Comparison of ENCODE assay signal across 11 cellular contexts in genomic region chr17:50161911-50162288, GRCh38. TPM values are rescaled to one million over a fixed set of nuclear protein-coding genes. Genes with fewer than 3 reads are reported as not detected.
DNase-seq lines count a peak whose midpoint lies in the region; ATAC-seq lines count a peak whose summit lies in the region.
"Had no signal": no experiment of that assay in that cellular context is flagged by ENCODE, and none has a peak within 500 bp of the region (broad histone marks: within the 10 kb centered on the region; RNA-seq: fewer than 3 reads in every experiment).

No MANE protein-coding gene starts in this region.

- peaks cover 9% of the 10 kb centered on the region for H3K27me3 ChIP-seq in iPS-18a (ENCODE audit: control insufficient read depth, insufficient read depth, low read length)
- H3K27me3 ChIP-seq: suprapubic skin had no signal

- peaks cover 9% of the 10 kb centered on the region for H3K4me1 ChIP-seq in iPS-18a (ENCODE audit: control insufficient read depth, low read depth, low read length)

- H3K9me3 Mint-ChIP-seq in T-helper 2 cell treated with Interferon-gamma antibody and Interleukin-4, amounts not matched to agents 5 μg/mL and 100 μg/mL, for 36 hours: peaks cover 5% of the 10 kb centered on the region
- no peaks in the 10 kb centered on the region for H3K9me3 Mint-ChIP-seq in activated CD8-positive, alpha-beta T cell treated with anti-CD3 and anti-CD28 coated beads, Interleukin-2, amount 10 ng/mL, durations not matched to agents 7 days and 5 days (ENCODE audit: insufficient read depth)
- H3K9me3 Mint-ChIP-seq in stimulated activated memory B cell treated with anti-CD40 and anti-IgM and Interleukin-4, amounts not matched to agents 10 μg/mL and 1 μg/mL and 100 μg/mL, for 72 hours: no peaks in the 10 kb centered on the region

- H3K27ac ChIP-seq in iPS-18a (ENCODE audit: low read length): no peak overlapping the region
- H3K27ac ChIP-seq: suprapubic skin had no signal

- H3K27ac Mint-ChIP-seq in T-helper 2 cell treated with Interferon-gamma antibody and Interleukin-4, amounts not matched to agents 5 μg/mL and 100 μg/mL, for 36 hours: peak overlapping the region; percentile 96
- peak overlapping the region; percentile 88 for H3K27ac Mint-ChIP-seq in activated CD8-positive, alpha-beta T cell treated with anti-CD3 and anti-CD28 coated beads, Interleukin-2, amount 10 ng/mL, durations not matched to agents 7 days and 5 days
- H3K27ac Mint-ChIP-seq in stimulated activated memory B cell treated with anti-CD40 and anti-IgM and Interleukin-4, amounts not matched to agents 10 μg/mL and 1 μg/mL and 100 μg/mL, for 72 hours: peak overlapping the region; percentile 66

- peaks cover 38% of the 10 kb centered on the region for H3K4me1 Mint-ChIP-seq in T-helper 2 cell treated with Interferon-gamma antibody and Interleukin-4, amounts not matched to agents 5 μg/mL and 100 μg/mL, for 36 hours (ENCODE audit: low read depth)
- H3K4me1 Mint-ChIP-seq in activated CD8-positive, alpha-beta T cell treated with anti-CD3 and anti-CD28 coated beads, Interleukin-2, amount 10 ng/mL, durations not matched to agents 7 days and 5 days (ENCODE audit: low read depth): peaks cover 49% of the 10 kb centered on the region
- H3K4me1 Mint-ChIP-seq in stimulated activated memory B cell treated with anti-CD40 and anti-IgM and Interleukin-4, amounts not matched to agents 10 μg/mL and 1 μg/mL and 100 μg/mL, for 72 hours: peaks cover 44% of the 10 kb centered on the region

- POLR2A ChIA-PET in activated CD8-positive, alpha-beta T cell treated with anti-CD3 and anti-CD28 coated beads, Interleukin-2, amount 10 ng/mL, durations not matched to agents 7 days and 5 days (lab: Charles Lee): interaction anchor here (0.9 to 2.8 kb wide), 6 partner anchors 11 to 211 kb away, joined by 3 to 43 read pairs (median 5); partner anchors contain the start of genes EME1, MRPL27 and PPP1R9B

- H3K36me3 Mint-ChIP-seq in T-helper 2 cell treated with Interferon-gamma antibody and Interleukin-4, amounts not matched to agents 5 μg/mL and 100 μg/mL, for 36 hours (ENCODE audit: low read depth): peaks cover 1% of the 10 kb centered on the region
- no peaks in the 10 kb centered on the region for H3K36me3 Mint-ChIP-seq in activated CD8-positive, alpha-beta T cell treated with anti-CD3 and anti-CD28 coated beads, Interleukin-2, amount 10 ng/mL, durations not matched to agents 7 days and 5 days (ENCODE audit: low read depth)
- H3K36me3 Mint-ChIP-seq in stimulated activated memory B cell treated with anti-CD40 and anti-IgM and Interleukin-4, amounts not matched to agents 10 μg/mL and 1 μg/mL and 100 μg/mL, for 72 hours: no peaks in the 10 kb centered on the region

- H3K9me3 ChIP-seq in iPS-18a (ENCODE audit: control insufficient read depth, low read depth, low read length): no peaks in the 10 kb centered on the region
- H3K9me3 ChIP-seq: suprapubic skin had no signal

- ATAC-seq in activated CD8-positive, alpha-beta T cell treated with anti-CD3 and anti-CD28 coated beads, Interleukin-2, amount 10 ng/mL, durations not matched to agents 7 days and 5 days: no peak
- ATAC-seq in stimulated activated memory B cell treated with anti-CD40 and anti-IgM and Interleukin-4, amounts not matched to agents 10 μg/mL and 1 μg/mL and 100 μg/mL, for 72 hours: no peak

- peak overlapping the region; percentile 75 for H3K4me3 Mint-ChIP-seq in T-helper 2 cell treated with Interferon-gamma antibody and Interleukin-4, amounts not matched to agents 5 μg/mL and 100 μg/mL, for 36 hours
- peak overlapping the region; percentile 75 for H3K4me3 Mint-ChIP-seq in activated CD8-positive, alpha-beta T cell treated with anti-CD3 and anti-CD28 coated beads, Interleukin-2, amount 10 ng/mL, durations not matched to agents 7 days and 5 days
- peak overlapping the region; percentile 62 for H3K4me3 Mint-ChIP-seq in stimulated activated memory B cell treated with anti-CD40 and anti-IgM and Interleukin-4, amounts not matched to agents 10 μg/mL and 1 μg/mL and 100 μg/mL, for 72 hours

- DNase-seq in T-helper 2 cell treated with Interferon-gamma antibody and Interleukin-4, amounts not matched to agents 5 μg/mL and 100 μg/mL, for 36 hours (ENCODE audit: low spot score): no peak
- no peak for DNase-seq in T-helper 2 cell
- DNase-seq in activated CD8-positive, alpha-beta T cell treated with anti-CD3 and anti-CD28 coated beads, Interleukin-2, amount 10 ng/mL, durations not matched to agents 7 days and 5 days: no peak
- no peak for DNase-seq in DMS53 (lab: John Stamatoyannopoulos, UW)
- no peak for DNase-seq in inferior parietal cortex (ENCODE audit: extremely low spot score)
- no peak for DNase-seq in DMS153 (lab: John Stamatoyannopoulos, UW)
- DNase-seq: cortex of kidney had no signal

- CTCF ChIA-PET in activated CD8-positive, alpha-beta T cell treated with anti-CD3 and anti-CD28 coated beads, Interleukin-2, amount 10 ng/mL, durations not matched to agents 7 days and 5 days (lab: Charles Lee): interaction anchor here (0.6 to 2.8 kb wide), 28 partner anchors 8 to 235 kb away, joined by 3 to 118 read pairs (median 6); partner anchors contain the start of genes COL1A1, LRRC59, PPP1R9B and TMEM92

- peak overlapping the region; percentile 8 for H3K9ac ChIP-seq in iPS-18a (ENCODE audit: low read length)

- no peaks in the 10 kb centered on the region for H3K36me3 ChIP-seq in iPS-18a (ENCODE audit: control insufficient read depth, low read depth, low read length)
- H3K36me3 ChIP-seq: suprapubic skin had no signal

- H3K27me3 Mint-ChIP-seq in T-helper 2 cell treated with Interferon-gamma antibody and Interleukin-4, amounts not matched to agents 5 μg/mL and 100 μg/mL, for 36 hours (ENCODE audit: low read depth): peaks cover 9% of the 10 kb centered on the region
- peaks cover 7% of the 10 kb centered on the region for H3K27me3 Mint-ChIP-seq in activated CD8-positive, alpha-beta T cell treated with anti-CD3 and anti-CD28 coated beads, Interleukin-2, amount 10 ng/mL, durations not matched to agents 7 days and 5 days (ENCODE audit: low read depth)
- no peaks in the 10 kb centered on the region for H3K27me3 Mint-ChIP-seq in stimulated activated memory B cell treated with anti-CD40 and anti-IgM and Interleukin-4, amounts not matched to agents 10 μg/mL and 1 μg/mL and 100 μg/mL, for 72 hours

- H3K4me3 ChIP-seq in iPS-18a (ENCODE audit: low read length): peak overlapping the region; percentile 72

RNA-seq across cellular contexts. Expression of gene SGCA, which starts 3.9 kb away (rescaled TPM):
- total RNA-seq in activated CD8-positive, alpha-beta T cell treated with anti-CD3 and anti-CD28 coated beads, Interleukin-2, amount 10 ng/mL, durations not matched to agents 7 days and 5 days: not detected
- total RNA-seq: HT1080 had no signal

RNA-seq across cellular contexts. Expression of gene PPP1R9B, which starts 11.4 kb away (rescaled TPM):
- total RNA-seq in activated CD8-positive, alpha-beta T cell treated with anti-CD3 and anti-CD28 coated beads, Interleukin-2, amount 10 ng/mL, durations not matched to agents 7 days and 5 days: 100 to 1,000 TPM; 113 to 115 TPM

RNA-seq across cellular contexts. Expression of gene SAMD14, which starts 31.9 kb away (rescaled TPM):
- total RNA-seq in activated CD8-positive, alpha-beta T cell treated with anti-CD3 and anti-CD28 coated beads, Interleukin-2, amount 10 ng/mL, durations not matched to agents 7 days and 5 days: under 1 TPM; 0.50 to 0.55 TPM
- total RNA-seq: HT1080 had no signal

RNA-seq across cellular contexts. Expression of gene COL1A1, which starts 39.5 kb away (rescaled TPM):
- under 1 TPM; 0.18 to 0.26 TPM for total RNA-seq in activated CD8-positive, alpha-beta T cell treated with anti-CD3 and anti-CD28 coated beads, Interleukin-2, amount 10 ng/mL, durations not matched to agents 7 days and 5 days
